1 cellular context compared by ENCODE assay signal in genomic region chr4:83498187-83498586, GRCh38.
TF ChIP-seq lines count a peak whose summit lies in the region.

No MANE protein-coding gene starts in this region.

TF ChIP-seq in K562, 482 proteins besides CTCF, POLR2A, EP300 and RAD21:
- TF ChIP-seq TRIM25 (IDR thresholded peaks at IDR 0.05; ENCODE audit: borderline replicate concordance) (no peak), BCOR (IDR thresholded peaks at IDR 0.05) (no peak), ZNF512 (tag; IDR thresholded peaks at IDR 0.05) (peak; percentile 95), BACH1 (tag; IDR thresholded peaks at IDR 0.05) (no peak)
